9 cellular contexts compared by ENCODE assay signal in genomic region chr20:17614176-17614811, GRCh38. TPM values are rescaled to one million over a fixed set of nuclear protein-coding genes. Genes with fewer than 3 reads are reported as not detected.
DNase-seq lines count a peak whose midpoint lies in the region; ATAC-seq and TF ChIP-seq lines count a peak whose summit lies in the region.
"Had no signal": no experiment of that assay in that cellular context is flagged by ENCODE, and none has a peak within 500 bp of the region (broad histone marks: within the 10 kb centered on the region; RNA-seq: fewer than 3 reads in every experiment).

No MANE protein-coding gene starts in this region.

- CTCF ChIA-PET in IMR-90 (lab: Yijun Ruan, JAX), result interaction anchor here (0.6 kb wide), 1 partner anchor 102 kb away, joined by 4 read pairs; no protein-coding TSS in a partner anchor
- CTCF ChIA-PET in naive thymus-derived CD4-positive, alpha-beta T cell (lab: Charles Lee), result interaction anchor here (0.8 kb wide), 1 partner anchor 68 kb away, joined by 4 read pairs; no protein-coding TSS in a partner anchor

- H3K9ac ChIP-seq in IMR-90 (ENCODE audit: low read depth, low read length) (no peak overlapping the region), endodermal cell (ENCODE audit: extremely low read depth, low read length, poor library complexity, severe bottlenecking) (no peak overlapping the region)

- H3K79me1 ChIP-seq in IMR-90 (ENCODE audit: low read depth in 1 of 2, low read length in 2 of 2), result peaks cover 2 to 59% of the 10 kb centered on the region in 2 experiments; a peak in 3 of 4 replicates

- no peaks in the 10 kb centered on the region for H3K9me3 Mint-ChIP-seq in endodermal cell
- no peaks in the 10 kb centered on the region for H3K9me3 Mint-ChIP-seq in naive thymus-derived CD4-positive, alpha-beta T cell

- H4K8ac ChIP-seq in IMR-90 (ENCODE audit: low read depth in 2 of 2, low read length in 2 of 2), result no peak overlapping the region

- intact Hi-C loops in IMR-90 (cut with micrococcal nuclease), result loop anchor here (5.0 to 10.0 kb wide), 2 partner anchors 109 to 812 kb away; no protein-coding TSS in a partner anchor
- intact Hi-C loops in naive thymus-derived CD4-positive, alpha-beta T cell (cut with micrococcal nuclease), result loop anchor here in 1 of 2 donors (5.0 kb wide), 1 partner anchor 68 kb away; the partner anchor contains the start of gene RRBP1

- POLR2A ChIA-PET in IMR-90 (lab: Charles Lee; ENCODE audit: unreplicated experiment), result no interaction called here
- POLR2A ChIA-PET in naive thymus-derived CD4-positive, alpha-beta T cell (lab: Charles Lee), result no interaction called here

- TF ChIP-seq RAD21 in IMR-90 (IDR thresholded peaks at IDR 0.05; ENCODE audit: low read length), result no peak

- H2AK5ac ChIP-seq in IMR-90 (ENCODE audit: low read depth, low read length), result no peak overlapping the region

- dilution Hi-C loops in IMR-90 (cut with HindIII; ENCODE audit: low sequenced_read_pairs, unreplicated experiment), result no loop called here

- DNase-seq in BE2C (peak; percentile 85), IMR-90 (peak; percentile 31), endodermal cell (peak; percentile 71)
- peak in 2 of 9 donors; percentile 4 to 19 for DNase-seq in naive thymus-derived CD4-positive, alpha-beta T cell
- DNase-seq: NCI-H1105 had no signal

- ATAC-seq in IMR-90 (ENCODE audit: low read depth) (peak; percentile 6; the same call in 1 of the 2 replicates), HG02798 (IDR thresholded peaks at IDR 0.05; ENCODE audit: poor library complexity, unreplicated experiment) (no peak), HG03175 (IDR thresholded peaks at IDR 0.05; ENCODE audit: unreplicated experiment) (no peak), GM18498 (IDR thresholded peaks at IDR 0.05; ENCODE audit: unreplicated experiment) (no peak), GM19351 (IDR thresholded peaks at IDR 0.05; ENCODE audit: unreplicated experiment) (no peak)
- no peak for ATAC-seq in naive thymus-derived CD4-positive, alpha-beta T cell

- BruUV-seq in IMR-90 (replicated peaks; lab: Mats Ljungman, UMichigan), result no TSS peak

- H3K36me3 ChIP-seq in BE2C, result no peaks in the 10 kb centered on the region; the same call in 1 of the 2 replicates
- H3K36me3 ChIP-seq in IMR-90 (ENCODE audit: control insufficient read depth, insufficient read depth, low read length), result peaks cover 68% of the 10 kb centered on the region
- H3K36me3 ChIP-seq in endodermal cell (ENCODE audit: control insufficient read depth, insufficient read depth, low read length), result peaks cover 41% of the 10 kb centered on the region
- H3K36me3 ChIP-seq in naive thymus-derived CD4-positive, alpha-beta T cell (ENCODE audit: control insufficient read depth in 2 of 3, insufficient read depth in 3 of 3, low read length in 3 of 3), result peaks cover 0 to 19% (median 0%) of the 10 kb centered on the region in 3 experiments

- H3K4me1 ChIP-seq in BE2C, result 0 out of 2 replicates have a peak, but pooled peaks cover 3% of the 10 kb centered on the region
- H3K4me1 ChIP-seq in IMR-90 (ENCODE audit: control insufficient read depth, insufficient read depth, low read length), result no peaks in the 10 kb centered on the region; the same call in 1 of the 2 replicates
- H3K4me1 ChIP-seq in endodermal cell (ENCODE audit: control insufficient read depth, insufficient read depth, low read length), result no peaks in the 10 kb centered on the region
- H3K4me1 ChIP-seq in naive thymus-derived CD4-positive, alpha-beta T cell (ENCODE audit: control insufficient read depth in 2 of 2, insufficient read depth in 2 of 2, low read length in 2 of 2), result peaks cover 35 to 37% of the 10 kb centered on the region in 2 donors

- no peak overlapping the region for H4K5ac ChIP-seq in IMR-90 (ENCODE audit: low read depth, low read length)

- H2AFZ ChIP-seq in IMR-90 (replicated peaks; ENCODE audit: low read length, poor library complexity), result peak overlapping the region; percentile 36

- WGBS in IMR-90 (ENCODE audit: extremely low coverage in 2 of 2, insufficient read length in 1 of 2), 2 experiments, result 44% methylated on average over 11 of the region's 20 CpGs; no CpG with 5 or more reads in 1 of the 2 experiments
- 81 to 84% methylated on average over 10 to 20 of the region's 20 CpGs for WGBS in endodermal cell (ENCODE audit: insufficient coverage in 1 of 2, insufficient read length in 1 of 2), 2 experiments

- H3K27ac ChIP-seq in IMR-90 (ENCODE audit: insufficient read depth, low read length), result no peak overlapping the region
- H3K27ac ChIP-seq in endodermal cell (ENCODE audit: low read depth, low read length), result no peak overlapping the region
- no peak overlapping the region for H3K27ac ChIP-seq in naive thymus-derived CD4-positive, alpha-beta T cell (ENCODE audit: low read depth, low read length)

- H3K4me3 Mint-ChIP-seq in endodermal cell, result no peak overlapping the region
- H3K4me3 Mint-ChIP-seq in naive thymus-derived CD4-positive, alpha-beta T cell, result peak overlapping the region in 1 of 10 donors; percentile 29

- H3K4ac ChIP-seq in IMR-90 (ENCODE audit: low read depth, low read length), result no peak overlapping the region

- no peaks in the 10 kb centered on the region for H3K9me3 ChIP-seq in BE2C
- no peaks in the 10 kb centered on the region for H3K9me3 ChIP-seq in IMR-90 (ENCODE audit: control insufficient read depth, insufficient read depth, low read length)
- H3K9me3 ChIP-seq in endodermal cell (ENCODE audit: control insufficient read depth, low read length), result no peaks in the 10 kb centered on the region
- H3K9me3 ChIP-seq in naive thymus-derived CD4-positive, alpha-beta T cell (ENCODE audit: control insufficient read depth in 2 of 3, low read length in 3 of 3), result no peaks in the 10 kb centered on the region

- H3K36me3 Mint-ChIP-seq in endodermal cell (ENCODE audit: low read depth), result peaks cover 22% of the 10 kb centered on the region
- peaks cover 0 to 4% (median 0%) of the 10 kb centered on the region in 5 donors for H3K36me3 Mint-ChIP-seq in naive thymus-derived CD4-positive, alpha-beta T cell

- H3K56ac ChIP-seq in IMR-90 (ENCODE audit: extremely low read depth, insufficient read depth, low read length), result no peak overlapping the region

- H3K27ac Mint-ChIP-seq in endodermal cell, result peak overlapping the region; percentile 72
- peak overlapping the region in 8 of 9 donors; percentile 43 to 95 (median 75) for H3K27ac Mint-ChIP-seq in naive thymus-derived CD4-positive, alpha-beta T cell

- no peaks in the 10 kb centered on the region for H3K27me3 ChIP-seq in BE2C
- no peaks in the 10 kb centered on the region for H3K27me3 ChIP-seq in IMR-90 (ENCODE audit: control insufficient read depth, insufficient read depth, low read length)
- no peaks in the 10 kb centered on the region for H3K27me3 ChIP-seq in endodermal cell (ENCODE audit: control insufficient read depth, insufficient read depth, low read length, poor library complexity, severe bottlenecking)
- H3K27me3 ChIP-seq in naive thymus-derived CD4-positive, alpha-beta T cell (ENCODE audit: control insufficient read depth in 2 of 2, insufficient read depth in 2 of 2, low read length in 2 of 2), result no peaks in the 10 kb centered on the region

- no peak for TF ChIP-seq POLR2A in IMR-90 (IDR thresholded peaks at IDR 0.05; ENCODE audit: low read depth, low read length)

- H3K14ac ChIP-seq in IMR-90 (replicated peaks; ENCODE audit: low read depth, low read length), result no peak overlapping the region

- H3K4me3 ChIP-seq in BE2C (ENCODE audit: low read depth, low read length) (peak overlapping the region; percentile 45), IMR-90 (ENCODE audit: insufficient read depth, low read depth, low read length) (no peak overlapping the region), endodermal cell (ENCODE audit: low read length) (no peak overlapping the region)
- no peak overlapping the region for H3K4me3 ChIP-seq in naive thymus-derived CD4-positive, alpha-beta T cell (ENCODE audit: low read length)

- no peaks in the 10 kb centered on the region for H3K9me1 ChIP-seq in IMR-90 (ENCODE audit: insufficient read depth, low read length)

- no peak overlapping the region for H4K91ac ChIP-seq in IMR-90 (ENCODE audit: insufficient read depth, low read depth, low read length)

- H2AK9ac ChIP-seq in IMR-90 (replicated peaks; ENCODE audit: low read depth, low read length, poor library complexity), result peak overlapping the region; percentile 47

- no peak overlapping the region for H2BK20ac ChIP-seq in IMR-90 (ENCODE audit: low read depth, low read length)

- peaks cover 83% of the 10 kb centered on the region for H4K20me1 ChIP-seq in IMR-90 (ENCODE audit: insufficient read depth, low read length)

- no peak overlapping the region for H2BK15ac ChIP-seq in IMR-90 (ENCODE audit: low read depth, low read length)

- H3K18ac ChIP-seq in IMR-90 (ENCODE audit: low read depth, low read length), result no peak overlapping the region

- H3K4me1 Mint-ChIP-seq in endodermal cell, result peaks cover 3% of the 10 kb centered on the region
- peaks cover 18 to 42% (median 33%) of the 10 kb centered on the region in 7 donors for H3K4me1 Mint-ChIP-seq in naive thymus-derived CD4-positive, alpha-beta T cell

- no peak overlapping the region for H3K4me2 ChIP-seq in IMR-90 (ENCODE audit: low read depth, low read length)

- H2BK5ac ChIP-seq in IMR-90 (ENCODE audit: low read depth, low read length, poor library complexity, severe bottlenecking), result no peak overlapping the region

- TF ChIP-seq CTCF in BE2C (IDR thresholded peaks at IDR 0.05; ENCODE audit: low read depth, low read length) (no peak), IMR-90 (conservative IDR thresholded peaks at IDR 0.05; ENCODE audit: low read depth, low read length) (no peak), endodermal cell (conservative IDR thresholded peaks at IDR 0.05) (no peak)

- in situ Hi-C loops in IMR-90 (cut with MboI; ENCODE audit: low sequenced_read_pairs), result loop anchor here (5.0 kb wide), 1 partner anchor 77 kb away; no protein-coding TSS in a partner anchor

- H3K23ac ChIP-seq in IMR-90 (ENCODE audit: low read depth, low read length), result 0 out of 2 replicates have a peak overlapping the region, but pooled peaks have one; percentile 31

- H2BK120ac ChIP-seq in IMR-90 (ENCODE audit: low read depth, low read length), result no peak overlapping the region

- no peaks in the 10 kb centered on the region for H3K27me3 Mint-ChIP-seq in endodermal cell (ENCODE audit: insufficient read depth)
- no peaks in the 10 kb centered on the region for H3K27me3 Mint-ChIP-seq in naive thymus-derived CD4-positive, alpha-beta T cell

RNA-seq across cellular contexts. Expression of gene DSTN, which starts 44.4 kb away (rescaled TPM):
- 211 TPM for polyA plus RNA-seq in BE2C (2012; ENCODE audit: insufficient read depth, insufficient read length, low read depth)
- total RNA-seq in IMR-90 (2012; rRNA removed) (221 and 383 TPM in 2 replicates), endodermal cell (100 to 1,000 TPM; 196 to 204 TPM)
- 258 and 269 TPM in 2 replicates for polyA plus RNA-seq in IMR-90 (2012; rRNA removed)
- 105 and 120 TPM in 2 replicates for polyA plus RNA-seq in IMR-90 (2012; cell fraction: cytosol; rRNA removed)
- 20.5 and 87.7 TPM in 2 replicates for polyA plus RNA-seq in IMR-90 (2012; cell fraction: nucleus; rRNA removed; ENCODE audit: low replicate concordance)
- 192 TPM for polyA plus RNA-seq in endodermal cell (2013, experiment 1 of 2)
- polyA plus RNA-seq in endodermal cell (2013, experiment 2 of 2), result 208 TPM
- 10 to 100 TPM; 28.7 to 63.6 (median 33.9) TPM for total RNA-seq in naive thymus-derived CD4-positive, alpha-beta T cell
- 100 to 1,000 TPM in 1 of 2 donors, 10 to 100 TPM in 1; 80.7 to 113 TPM for polyA plus RNA-seq in naive thymus-derived CD4-positive, alpha-beta T cell
